ENCODE assay signal across 11 cellular contexts in the genomic region with DNA sequence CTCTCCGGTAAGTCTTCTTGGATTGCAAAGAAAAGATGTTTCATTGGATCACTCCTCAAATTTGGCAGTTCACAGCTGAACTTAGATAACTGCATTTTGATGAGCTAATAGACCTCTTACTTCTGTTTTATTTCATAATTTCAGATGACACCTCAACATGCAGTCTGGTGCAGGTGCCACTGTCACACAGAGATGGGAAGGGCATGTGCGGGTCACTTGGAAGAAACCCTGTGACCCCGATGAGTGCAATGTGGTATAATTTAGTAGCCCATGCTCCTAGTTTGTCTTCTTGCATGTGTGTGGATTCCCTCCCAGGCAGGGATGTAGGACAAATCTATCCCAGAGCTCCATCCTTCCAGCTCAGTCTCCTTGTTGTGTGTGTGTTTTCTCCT. TPM values are rescaled to one million over a fixed set of nuclear protein-coding genes. Genes with fewer than 3 reads are reported as not detected.
DNase-seq lines count a peak whose midpoint lies in the region; ATAC-seq and TF ChIP-seq lines count a peak whose summit lies in the region.
"Had no signal": no experiment of that assay in that cellular context is flagged by ENCODE, and none has a peak within 500 bp of the region (broad histone marks: within the 10 kb centered on the region; RNA-seq: fewer than 3 reads in every experiment).

No MANE protein-coding gene starts in this region.

- peak; percentile 14 to 35 for ATAC-seq in activated T-cell treated with anti-CD3 and anti-CD28 coated beads, Interleukin-2, amount 50 U/mL, for 72 hours (replicated peaks in 1 of 2)
- ATAC-seq in HG03135 (IDR thresholded peaks at IDR 0.05; ENCODE audit: unreplicated experiment) (peak; percentile 7), upper lobe of left lung (ENCODE audit: low FRiP score in 2 of 2) (no peak), heart left ventricle (no peak)

- TF ChIP-seq POLR2A in upper lobe of left lung (IDR thresholded peaks at IDR 0.05), result no peak
- no peak for TF ChIP-seq POLR2A in heart left ventricle (IDR thresholded peaks at IDR 0.05)

- H3K9me3 ChIP-seq in colonic mucosa (no peaks in the 10 kb centered on the region), upper lobe of left lung (no peaks in the 10 kb centered on the region), heart left ventricle (no peaks in the 10 kb centered on the region), BE2C (no peaks in the 10 kb centered on the region)

- H3K4me1 Mint-ChIP-seq in activated T-cell treated with anti-CD3 and anti-CD28 coated beads, Interleukin-2, amount 50 U/mL, for 72 hours (ENCODE audit: low read depth), result peaks cover 66% of the 10 kb centered on the region

- no peak for TF ChIP-seq EP300 in upper lobe of left lung (IDR thresholded peaks at IDR 0.05)

- H3K36me3 ChIP-seq in colonic mucosa (no peaks in the 10 kb centered on the region), upper lobe of left lung (no peaks in the 10 kb centered on the region), heart left ventricle (no peaks in the 10 kb centered on the region), BE2C (no peaks in the 10 kb centered on the region)

- intact Hi-C loops in colonic mucosa (cut with DNase I) (no loop called here), heart left ventricle (cut with DNase I) (no loop called here)

- peak overlapping the region; percentile 38 for H3K27ac ChIP-seq in colonic mucosa
- H3K27ac ChIP-seq in upper lobe of left lung, result peak overlapping the region in 3 of 4 donors; percentile 13 to 60 (median 57)
- peak overlapping the region in 1 of 12 donors; percentile 84 for H3K27ac ChIP-seq in heart left ventricle
- H3K27ac ChIP-seq: coronary artery had no signal

- H3K27ac Mint-ChIP-seq in activated T-cell treated with anti-CD3 and anti-CD28 coated beads, Interleukin-2, amount 50 U/mL, for 72 hours, result peak overlapping the region; percentile 100

- peaks cover 19 to 23% of the 10 kb centered on the region in 2 donors for H3K36me3 Mint-ChIP-seq in activated T-cell treated with anti-CD3 and anti-CD28 coated beads, Interleukin-2, amount 50 U/mL, for 72 hours (ENCODE audit: insufficient read depth in 2 of 2)

- TF ChIP-seq CTCF in colonic mucosa (IDR thresholded peaks at IDR 0.05) (no peak), upper lobe of left lung (IDR thresholded peaks at IDR 0.05) (no peak), heart left ventricle (IDR thresholded peaks at IDR 0.05) (no peak), BE2C (IDR thresholded peaks at IDR 0.05; ENCODE audit: low read depth, low read length) (no peak)

- 71 to 77% methylated on average over 3 of the region's 3 CpGs for WGBS in upper lobe of left lung, 2 donors
- 74 to 88% (median 78%) methylated on average over 3 of the region's 3 CpGs for WGBS in heart left ventricle, 4 donors

- no peaks in the 10 kb centered on the region for H3K27me3 ChIP-seq in colonic mucosa
- H3K27me3 ChIP-seq in upper lobe of left lung, result no peaks in the 10 kb centered on the region
- peaks cover 0 to 2% (median 0%) of the 10 kb centered on the region in 9 donors for H3K27me3 ChIP-seq in heart left ventricle
- no peaks in the 10 kb centered on the region; the same call in 1 of the 2 replicates for H3K27me3 ChIP-seq in BE2C

- H3K4me1 ChIP-seq in colonic mucosa (no peaks in the 10 kb centered on the region), upper lobe of left lung (peaks cover 12 to 23% (median 17%) of the 10 kb centered on the region in 4 donors), heart left ventricle (peaks cover 0 to 39% (median 3%) of the 10 kb centered on the region in 12 donors), BE2C (no peaks in the 10 kb centered on the region)

- no peak overlapping the region for H3K9ac ChIP-seq in colonic mucosa (ENCODE audit: low read depth in 2 of 2, low read length in 2 of 2)

- DNase-seq in activated T-cell treated with anti-CD3 and anti-CD28 coated beads, Interleukin-2, amount 50 U/mL, for 72 hours, result no peak
- DNase-seq in activated T-cell treated with anti-CD3 and anti-CD28 coated beads for 4 hours, result no peak
- no peak for DNase-seq in colonic mucosa
- no peak for DNase-seq in upper lobe of left lung
- DNase-seq in heart left ventricle, result no peak
- DNase-seq in BE2C, result no peak
- no peak for DNase-seq in hepatic stellate cell (ENCODE audit: low spot score)
- DNase-seq: small intestine had no signal

- H3K4me3 ChIP-seq in colonic mucosa (peak overlapping the region; percentile 18), upper lobe of left lung (peak overlapping the region in 3 of 4 donors; percentile 10 to 29 (median 25)), heart left ventricle (peak overlapping the region in 2 of 12 donors; percentile 28 to 52), BE2C (ENCODE audit: low read depth, low read length) (no peak overlapping the region)
- H3K4me3 ChIP-seq: coronary artery had no signal

- no peaks in the 10 kb centered on the region for H3K27me3 Mint-ChIP-seq in activated T-cell treated with anti-CD3 and anti-CD28 coated beads, Interleukin-2, amount 50 U/mL, for 72 hours (ENCODE audit: low read depth)

- H3K4me3 Mint-ChIP-seq in activated T-cell treated with anti-CD3 and anti-CD28 coated beads, Interleukin-2, amount 50 U/mL, for 72 hours, result peak overlapping the region; percentile 98 to 99

- peaks cover 0 to 4% of the 10 kb centered on the region in 2 donors for H3K9me3 Mint-ChIP-seq in activated T-cell treated with anti-CD3 and anti-CD28 coated beads, Interleukin-2, amount 50 U/mL, for 72 hours

RNA-seq across cellular contexts. Expression of a gene that starts 0.5 kb away (rescaled TPM):
- total RNA-seq in activated T-cell treated with anti-CD3 and anti-CD28 coated beads, Interleukin-2, amount 50 U/mL, for 72 hours, result 100 to 1,000 TPM in 1 of 2 donors, 10 to 100 TPM in 1; 81.4 to 134 TPM
- 1 to 10 TPM in 1 of 2 donors, under 1 TPM in 1; 0.69 to 1.2 TPM for total RNA-seq in colonic mucosa
- total RNA-seq in upper lobe of left lung, result 1 to 10 TPM in 4 of 6 donors, under 1 TPM in 2; 0.11 to 3.9 (median 1.5) TPM
- total RNA-seq in heart left ventricle, result 1 to 10 TPM in 1 of 9 donors, under 1 TPM in 3, not detected in 5; 0.14 to 4.3 (median 0.60) TPM
- polyA plus RNA-seq in heart left ventricle, result under 1 TPM; 0.21 to 0.80 TPM
- not detected for polyA plus RNA-seq in BE2C (2012; ENCODE audit: insufficient read depth, insufficient read length, low read depth)
- total RNA-seq: lung microvascular endothelial cell had no signal

Comparison
In these comparisons a context has a peak if more than half of its experiments do, and no peak if none do; other contexts are left out.
1. ATAC-seq: peak in activated T-cell treated with anti-CD3 and anti-CD28 coated beads, Interleukin-2, amount 50 U/mL, for 72 hours (2 of 2) and HG03135 (single experiment); none in upper lobe of left lung (0 of 2) and heart left ventricle (0 of 4).
2. RNA of a gene that starts 0.5 kb away (total RNA-seq): 81.4 to 134 TPM in activated T-cell treated with anti-CD3 and anti-CD28 coated beads, Interleukin-2, amount 50 U/mL, for 72 hours; 0.11 to 3.9 TPM in upper lobe of left lung, 0.69 to 1.2 TPM in colonic mucosa and 0.14 to 4.3 TPM in heart left ventricle; every median in the first group is over 10 times any median in the second.